Comparison of ENCODE assay signal across 12 cellular contexts in the genomic region with DNA sequence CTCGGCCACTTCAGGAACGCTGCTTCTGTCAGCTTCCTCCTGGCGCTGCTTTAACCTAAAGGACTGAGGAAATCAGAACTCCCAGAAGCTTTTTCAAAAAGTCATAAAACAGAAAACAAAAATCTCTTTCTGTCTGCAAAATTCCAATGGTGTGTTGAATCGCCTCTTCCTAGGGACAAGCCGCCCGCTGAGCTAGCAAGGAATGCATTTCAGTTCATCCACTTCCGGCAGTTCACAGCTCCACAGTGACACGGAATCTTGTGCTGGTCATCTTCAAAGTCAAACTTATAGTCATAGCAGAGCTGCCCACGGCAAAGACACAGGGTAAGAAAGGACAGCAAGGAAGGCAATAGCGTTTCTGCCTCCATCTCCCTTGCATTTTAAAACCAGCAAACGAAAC.
A peak's percentile ranks its signal among the peaks of the same experiment; 100 is the strongest.
DNase-seq lines count a peak whose midpoint lies in the region; ATAC-seq, FAIRE-seq and TF ChIP-seq lines count a peak whose summit lies in the region.
"Had no signal": no experiment of that assay in that cellular context is flagged by ENCODE, and none has a peak within 500 bp of the region (broad histone marks: within the 10 kb centered on the region; RNA-seq: fewer than 3 reads in every experiment).

No MANE protein-coding gene starts in this region.

- H2BK5ac ChIP-seq in H1 (ENCODE audit: low read depth, low read length), result 0 out of 2 replicates have a peak overlapping the region, but pooled peaks have one; percentile 12

- no peak overlapping the region for H2BK12ac ChIP-seq in H1 (ENCODE audit: low read depth, low read length)

- H4K20me1 ChIP-seq in SK-N-SH (ENCODE audit: insufficient read depth), result no peaks in the 10 kb centered on the region; the same call in 1 of the 2 replicates
- peaks cover 2 to 4% of the 10 kb centered on the region in 2 experiments for H4K20me1 ChIP-seq in H1 (replicated peaks in 1 of 2; ENCODE audit: control insufficient read depth in 1 of 2, insufficient read depth in 2 of 2, low read length in 2 of 2)

- H3K9me2 ChIP-seq in SK-N-SH, result no peaks in the 10 kb centered on the region

- ATAC-seq in SK-N-SH treated with all-trans-retinoic acid at 6 μM for 48 hours, result peak; percentile 21; the same call in 2 of the 3 replicates
- no peak for ATAC-seq in memory B cell (ENCODE audit: low read depth)
- ATAC-seq: left colon had no signal

- no peak overlapping the region for H3K23ac ChIP-seq in H1 (ENCODE audit: insufficient read length)

- H2AK5ac ChIP-seq in H1 (ENCODE audit: low read depth, low read length), result no peak overlapping the region

- H3K23me2 ChIP-seq in H1 (ENCODE audit: low read depth, low read length), result no peaks in the 10 kb centered on the region

- peaks cover 37% of the 10 kb centered on the region for H3K36me3 Mint-ChIP-seq in memory B cell

- CTCF ChIA-PET in SK-N-SH (lab: Yijun Ruan, JAX), result interaction anchor here (0.5 to 4.2 kb wide), 4 partner anchors 9 to 745 kb away, joined by 3 to 23 read pairs (median 5); no protein-coding TSS in a partner anchor
- CTCF ChIA-PET in H1 (lab: Charles Lee; ENCODE audit: partially characterized antibody), result interaction anchor here (1.0 to 2.6 kb wide), 4 partner anchors 10 to 60 kb away, joined by 3 to 7 read pairs (median 4); no protein-coding TSS in a partner anchor

- H3K4me3 ChIP-seq in SK-N-SH (ENCODE audit: low read depth in 2 of 2, low read length in 1 of 2), result no peak overlapping the region
- H3K4me3 ChIP-seq in H1 (ENCODE audit: extremely low read depth in 1 of 4, insufficient read depth in 2 of 4, low read depth in 3 of 4, low read length in 4 of 4), result no peak overlapping the region

- no peak for DNase-seq in SK-N-SH
- DNase-seq in H1 (ENCODE audit: low read depth in 1 of 2, low spot score in 2 of 2), result no peak
- DNase-seq in memory B cell (ENCODE audit: low spot score in 2 of 2), result no peak
- DNase-seq in superior temporal gyrus (ENCODE audit: extremely low spot score), result peak; percentile 48
- DNase-seq in NCI-H1105 (lab: John Stamatoyannopoulos, UW), result no peak
- DNase-seq in CD1c-positive myeloid dendritic cell (ENCODE audit: extremely low spot score), result no peak
- no peak for DNase-seq in NCI-H526 (lab: John Stamatoyannopoulos, UW)
- DNase-seq: left colon, T1000 had no signal

- H2BK15ac ChIP-seq in H1 (ENCODE audit: low read length), result no peak overlapping the region

- H3K9me3 Mint-ChIP-seq in memory B cell, result no peaks in the 10 kb centered on the region
- H3K9me3 Mint-ChIP-seq: stimulated activated naive CD8-positive, alpha-beta T cell treated with anti-CD3 and anti-CD28 coated beads, Interleukin-15, Interleukin-2, amounts not matched to agents 100 ng/mL and 50 ng/mL, for 24 hours had no signal

- no peak overlapping the region for H4K8ac ChIP-seq in H1 (ENCODE audit: extremely low read depth, insufficient read depth, low read length)

- H3K27ac ChIP-seq in SK-N-SH (ENCODE audit: low read depth in 2 of 2, low read length in 1 of 2) (no peak overlapping the region), H1 (ENCODE audit: low read depth, low read length) (no peak overlapping the region)
- H3K27ac ChIP-seq: 22Rv1 had no signal

- no peaks in the 10 kb centered on the region for H3K79me2 ChIP-seq in SK-N-SH (ENCODE audit: insufficient read depth)
- H3K79me2 ChIP-seq in H1 (ENCODE audit: control insufficient read depth in 1 of 2, insufficient read depth in 2 of 2, low read length in 2 of 2), result no peaks in the 10 kb centered on the region

- no peak for FAIRE-seq in H1 (lab: Jason Lieb, UNC)

- no peaks in the 10 kb centered on the region; the same call in 1 of the 2 replicates for H3K79me1 ChIP-seq in H1 (ENCODE audit: low read depth, low read length)

- TF ChIP-seq RAD21 in SK-N-SH (IDR thresholded peaks at IDR 0.05; ENCODE audit: low read length) (no peak), H1 (IDR thresholded peaks at IDR 0.05 in 1 of 2, conservative IDR thresholded peaks at IDR 0.05 in 1 of 2; ENCODE audit: low read depth in 2 of 2, low read length in 2 of 2) (no peak)

- POLR2A ChIA-PET in SK-N-SH (lab: Yijun Ruan, JAX), result no interaction called here
- POLR2A ChIA-PET in H1 (lab: Charles Lee; ENCODE audit: partially characterized antibody), result interaction anchor here (0.5 to 1.6 kb wide), 2 partner anchors 9 to 308 kb away, joined by 3 to 5 read pairs; no protein-coding TSS in a partner anchor

- TF ChIP-seq EP300 in SK-N-SH (IDR thresholded peaks at IDR 0.05; ENCODE audit: borderline replicate concordance in 1 of 2, low read depth in 1 of 2, low read length in 1 of 2) (no peak), H1 (IDR thresholded peaks at IDR 0.05; ENCODE audit: borderline replicate concordance in 1 of 2, low read depth in 2 of 2, low read length in 2 of 2) (no peak)

- no peak for TF ChIP-seq CTCF in SK-N-SH (IDR thresholded peaks at IDR 0.05)
- TF ChIP-seq CTCF in H1 (IDR thresholded peaks at IDR 0.05; ENCODE audit: control extremely low read depth in 1 of 3, insufficient read depth in 1 of 3, low read depth in 1 of 3, low read length in 3 of 3), result no peak

- WGBS in SK-N-SH (ENCODE audit: low lambda C conversion rate), result 88% methylated on average over 11 of the region's 11 CpGs
- WGBS in H1 (ENCODE audit: extremely low coverage in 1 of 2, insufficient coverage in 1 of 2, insufficient read length in 1 of 2, insufficient replicate concordance in 2 of 2, low coverage in 1 of 2, low lambda C conversion rate in 2 of 2, missing lambda C conversion rate in 1 of 2), 2 experiments, result 87% methylated on average over 11 of the region's 11 CpGs; no CpG with 5 or more reads in 1 of the 2 experiments

- H3K14ac ChIP-seq in H1 (ENCODE audit: insufficient read length), result no peak overlapping the region

- H3K18ac ChIP-seq in H1 (ENCODE audit: extremely low read depth, low read length), result no peak overlapping the region

- no peak for TF ChIP-seq POLR2A in H1 (IDR thresholded peaks at IDR 0.05; ENCODE audit: control extremely low read depth in 1 of 2, low read depth in 2 of 2, low read length in 2 of 2)

- H2AFZ ChIP-seq in SK-N-SH (ENCODE audit: low read depth), result no peak overlapping the region
- H2AFZ ChIP-seq in H1 (ENCODE audit: low read length), result no peak overlapping the region

- H3K27me3 ChIP-seq in SK-N-SH (ENCODE audit: insufficient read depth) (no peaks in the 10 kb centered on the region), H1 (replicated peaks in 1 of 4; ENCODE audit: control insufficient read depth in 3 of 4, extremely low read depth in 1 of 4, insufficient read depth in 3 of 4, low read length in 3 of 4) (no peaks in the 10 kb centered on the region)

- H4K5ac ChIP-seq in H1 (ENCODE audit: insufficient read length, low read depth, low read length), result no peak overlapping the region

- H3K36me3 ChIP-seq in SK-N-SH (replicated peaks in 1 of 2; ENCODE audit: control insufficient read depth in 1 of 2, insufficient read depth in 2 of 2, low read length in 1 of 2), result peaks cover 68 to 76% of the 10 kb centered on the region in 2 experiments
- peaks cover 3 to 24% (median 21%) of the 10 kb centered on the region in 4 experiments; a peak in 7 of 8 replicates for H3K36me3 ChIP-seq in H1 (ENCODE audit: control insufficient read depth in 2 of 4, insufficient read depth in 4 of 4, low read length in 3 of 4)

- H3K4me3 Mint-ChIP-seq in memory B cell, result no peak overlapping the region
- H3K4me3 Mint-ChIP-seq: stimulated activated naive CD8-positive, alpha-beta T cell treated with anti-CD3 and anti-CD28 coated beads, Interleukin-15, Interleukin-2, amounts not matched to agents 100 ng/mL and 50 ng/mL, for 24 hours had no signal

- no peaks in the 10 kb centered on the region for H3K9me3 ChIP-seq in SK-N-SH
- H3K9me3 ChIP-seq in H1 (ENCODE audit: insufficient read depth in 2 of 2, low read depth in 1 of 2, low read length in 1 of 2), result no peaks in the 10 kb centered on the region

- H3K56ac ChIP-seq in H1 (replicated peaks; ENCODE audit: insufficient read length, low read depth, low read length), result no peak overlapping the region

- H3K4me2 ChIP-seq in SK-N-SH, result no peak overlapping the region
- no peak overlapping the region for H3K4me2 ChIP-seq in H1 (ENCODE audit: insufficient read depth in 1 of 2, low read depth in 2 of 2, low read length in 2 of 2)

- H3K9ac ChIP-seq in SK-N-SH (no peak overlapping the region), H1 (replicated peaks in 1 of 4; ENCODE audit: extremely low read depth in 1 of 4, low read depth in 3 of 4, low read length in 3 of 4) (0 out of 7 replicates have a peak overlapping the region, but pooled peaks of 1 of the 4 experiments have one; percentile 37)

- H3K4ac ChIP-seq in H1 (replicated peaks; ENCODE audit: insufficient read length, low read depth, low read length), result no peak overlapping the region

- no peak overlapping the region for H4K91ac ChIP-seq in H1 (replicated peaks; ENCODE audit: insufficient read length, low read length)

- H2BK20ac ChIP-seq in H1 (ENCODE audit: low read length), result no peak overlapping the region

- peaks cover 9% of the 10 kb centered on the region for H3F3A ChIP-seq in SK-N-SH (replicated peaks; ENCODE audit: insufficient read depth)

- H3K27ac Mint-ChIP-seq in memory B cell, result peak overlapping the region; percentile 32
- H3K27ac Mint-ChIP-seq: stimulated activated naive CD8-positive, alpha-beta T cell treated with anti-CD3 and anti-CD28 coated beads, Interleukin-15, Interleukin-2, amounts not matched to agents 100 ng/mL and 50 ng/mL, for 24 hours had no signal

- no peak overlapping the region for H2BK120ac ChIP-seq in H1 (replicated peaks; ENCODE audit: low read depth, low read length)

- H3K27me3 Mint-ChIP-seq in memory B cell, result no peaks in the 10 kb centered on the region
- H3K27me3 Mint-ChIP-seq: stimulated activated naive CD8-positive, alpha-beta T cell treated with anti-CD3 and anti-CD28 coated beads, Interleukin-15, Interleukin-2, amounts not matched to agents 100 ng/mL and 50 ng/mL, for 24 hours had no signal

- no peaks in the 10 kb centered on the region for H3K4me1 Mint-ChIP-seq in memory B cell

- peaks cover 0 to 5% of the 10 kb centered on the region in 2 experiments; a peak in 1 of 4 replicates for H3K4me1 ChIP-seq in SK-N-SH (ENCODE audit: control insufficient read depth in 1 of 2, insufficient read depth in 2 of 2, low read depth in 1 of 2, low read length in 1 of 2)
- no peaks in the 10 kb centered on the region for H3K4me1 ChIP-seq in H1 (replicated peaks in 1 of 4; ENCODE audit: control insufficient read depth in 3 of 4, insufficient read depth in 4 of 4, low read length in 3 of 4)

TF ChIP-seq in SK-N-SH treated with all-trans-retinoic acid at 6 μM for 48 hours, 23 proteins besides CTCF, POLR2A, EP300 and RAD21:
- TF ChIP-seq CSDC2 (CRISPR knock-in tag; IDR thresholded peaks at IDR 0.05) (no peak), ZC3H10 (CRISPR knock-in tag; IDR thresholded peaks at IDR 0.05) (no peak)

TF ChIP-seq in H1, 55 proteins besides CTCF, POLR2A, EP300 and RAD21:
- TF ChIP-seq, protein P1, sequence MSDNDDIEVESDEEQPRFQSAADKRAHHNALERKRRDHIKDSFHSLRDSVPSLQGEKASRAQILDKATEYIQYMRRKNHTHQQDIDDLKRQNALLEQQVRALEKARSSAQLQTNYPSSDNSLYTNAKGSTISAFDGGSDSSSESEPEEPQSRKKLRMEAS (IDR thresholded peaks at IDR 0.05), result no peak
- TF ChIP-seq RNF2 (IDR thresholded peaks at IDR 0.05; ENCODE audit: borderline replicate concordance, low read depth, low read length, missing control alignments, poor library complexity, severe bottlenecking) (no peak), CEBPB (IDR thresholded peaks at IDR 0.05; ENCODE audit: low read depth, low read length) (no peak), GTF2F1 (IDR thresholded peaks at IDR 0.05; ENCODE audit: borderline replicate concordance, low read depth, low read length) (no peak)
